ENCODE assay signal across 34 cellular contexts in the genomic region with DNA sequence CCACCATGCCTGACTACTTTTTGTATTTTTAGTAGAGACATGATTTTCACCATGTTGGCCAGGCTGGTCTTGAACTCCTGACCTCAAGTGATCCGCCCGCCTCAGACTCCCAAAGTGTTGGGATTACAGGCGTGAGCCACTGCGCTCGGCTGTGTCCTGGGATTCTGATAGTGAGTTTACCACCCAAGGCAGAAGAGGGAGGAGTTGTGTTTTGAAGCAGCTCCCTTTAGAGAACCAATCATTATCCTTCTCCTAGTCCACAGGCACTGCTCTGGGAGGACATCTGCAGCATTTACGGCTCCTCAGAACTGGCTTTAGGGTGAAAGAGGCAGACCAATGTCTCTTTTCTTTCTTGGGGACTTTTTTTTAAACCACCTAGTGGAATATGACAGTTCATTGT. TPM values are rescaled to one million over a fixed set of nuclear protein-coding genes. Genes with fewer than 3 reads are reported as not detected.
"Had no signal": no experiment of that assay in that cellular context is flagged by ENCODE, and none has a peak within 500 bp of the region (broad histone marks: within the 10 kb centered on the region; RNA-seq: fewer than 3 reads in every experiment).

No MANE protein-coding gene starts in this region.

- H3K4me1 ChIP-seq: adrenal gland had no signal

- DNase-seq: activated CD4-positive, alpha-beta memory T cell treated with anti-CD3 and anti-CD28 coated beads for 36 hours; activated CD4-positive, alpha-beta T cell treated with anti-CD3 and anti-CD28 coated beads for 36 hours; activated CD4-positive, alpha-beta T cell treated with anti-CD3 and anti-CD28 coated beads, Interleukin-2, amount 10 ng/mL, durations not matched to agents 24 days and 14 days; activated CD4-positive, CD25-positive, alpha-beta regulatory T cell; activated CD4-positive, CD25-positive, alpha-beta regulatory T cell treated with anti-CD3 and anti-CD28 coated beads, Interleukin-2, amount 50 U/mL, for 72 hours; activated CD8-positive, alpha-beta memory T cell treated with anti-CD3 and anti-CD28 coated beads, Interleukin-2, amount 10 ng/mL, durations not matched to agents 7 days and 5 days; activated CD8-positive, alpha-beta memory T cell treated with anti-CD3 and anti-CD28 coated beads, Interleukin-2, amount 50 U/mL, for 4 hours; activated CD8-positive, alpha-beta T cell treated with anti-CD3 and anti-CD28 coated beads, Interleukin-2, amount 10 ng/mL, durations not matched to agents 7 days and 5 days; activated effector memory CD4-positive, alpha-beta T cell treated with anti-CD3 and anti-CD28 coated beads, Interleukin-2, amount 50 U/mL, for 16 hours; activated naive CD4-positive, alpha-beta T cell treated with anti-CD3 and anti-CD28 coated beads for 36 hours; activated naive CD8-positive, alpha-beta T cell treated with anti-CD3 and anti-CD28 coated beads for 36 hours; activated naive CD8-positive, alpha-beta T cell treated with anti-CD3 and anti-CD28 coated beads, Interleukin-2, amount 50 U/mL, for 24 hours; activated T-cell treated with anti-CD3 and anti-CD28 coated beads, Interleukin-2, amount 50 U/mL, for 1 hour; activated T-cell treated with anti-CD3 and anti-CD28 coated beads, Interleukin-2, amount 50 U/mL, for 48 hours; amygdala; aorta; body of pancreas; central memory CD4-positive, alpha-beta T cell; cerebellar nuclear complex; dorsolateral prefrontal cortex; effector memory CD4-positive, alpha-beta T cell; endodermal cell; foreskin fibroblast; T-helper 1 cell; T-helper 17 cell; T1000 had no signal

- H3K36me3 ChIP-seq: adrenal gland had no signal

- H3K9me3 ChIP-seq: adrenal gland, body of pancreas had no signal

- H3K27ac ChIP-seq: adrenal gland, coronary artery, dorsolateral prefrontal cortex had no signal

- H3K27me3 ChIP-seq: body of pancreas had no signal

- ATAC-seq: activated CD4-positive, alpha-beta T cell treated with anti-CD3 and anti-CD28 coated beads for 36 hours; activated CD8-positive, alpha-beta memory T cell treated with anti-CD3 and anti-CD28 coated beads, Interleukin-2, amount 10 ng/mL, durations not matched to agents 7 days and 5 days; activated CD8-positive, alpha-beta T cell treated with anti-CD3 and anti-CD28 coated beads, Interleukin-2, amount 10 ng/mL, durations not matched to agents 7 days and 5 days; activated naive CD8-positive, alpha-beta T cell treated with anti-CD3 and anti-CD28 coated beads, Interleukin-2, amount 50 U/mL, for 24 hours; body of pancreas; esophagus mucosa; T-helper 17 cell had no signal

- H3K4me3 ChIP-seq: adrenal gland, body of pancreas, coronary artery, dorsolateral prefrontal cortex had no signal

RNA-seq across cellular contexts. Expression of a gene that starts 5.7 kb away (rescaled TPM):
- total RNA-seq: activated CD4-positive, alpha-beta memory T cell treated with anti-CD3 and anti-CD28 coated beads for 36 hours; activated CD4-positive, alpha-beta T cell treated with anti-CD3 and anti-CD28 coated beads for 36 hours; activated CD4-positive, alpha-beta T cell treated with anti-CD3 and anti-CD28 coated beads, Interleukin-2, amount 10 ng/mL, durations not matched to agents 24 days and 14 days; activated CD8-positive, alpha-beta memory T cell treated with anti-CD3 and anti-CD28 coated beads for 36 hours; activated CD8-positive, alpha-beta memory T cell treated with anti-CD3 and anti-CD28 coated beads, Interleukin-2, amount 10 ng/mL, durations not matched to agents 7 days and 5 days; activated CD8-positive, alpha-beta T cell treated with anti-CD3 and anti-CD28 coated beads, Interleukin-2, amount 10 ng/mL, durations not matched to agents 7 days and 5 days; activated naive CD4-positive, alpha-beta T cell treated with anti-CD3 and anti-CD28 coated beads for 36 hours; activated naive CD8-positive, alpha-beta T cell treated with anti-CD3 and anti-CD28 coated beads for 36 hours; activated T-helper 1 cell treated with anti-CD3 and anti-CD28 coated beads, Interleukin-12 subunit alpha, Interleukin-12 subunit beta, Interleukin-2, Interleukin-4 antibody, amounts not matched to agents 30 ng/mL and 10 ng/mL and 1 ng/mL, durations not matched to agents 14 hours and 24 hours and 36 hours; activated T-helper 2 cell treated with anti-CD3 and anti-CD28 coated beads, Interferon-gamma antibody, Interleukin-2, Interleukin-4, amounts not matched to agents 10 μg/mL and 5 μg/mL and 100 μg/mL, durations not matched to agents 14 hours and 24 hours and 36 hours; adrenal gland; aorta; endodermal cell; epithelial cell of proximal tubule; frontal cortex; T-helper 17 cell had no signal
